ENCODE assay signal across 13 cellular contexts in genomic region chr16:49491111-49491670, GRCh38.
DNase-seq lines count a peak whose midpoint lies in the region; ATAC-seq and TF ChIP-seq lines count a peak whose summit lies in the region.
"Had no signal": no experiment of that assay in that cellular context is flagged by ENCODE, and none has a peak within 500 bp of the region (broad histone marks: within the 10 kb centered on the region; RNA-seq: fewer than 3 reads in every experiment).

No MANE protein-coding gene starts in this region.

- no peak overlapping the region for H3K4me3 Mint-ChIP-seq in glutamatergic neuron (ENCODE audit: unreplicated experiment)
- H3K4me3 Mint-ChIP-seq in activated T-helper 17 cell treated with anti-CD3 and anti-CD28 coated beads, Interleukin-2, amount 50 U/mL, for 72 hours, result no peak overlapping the region
- H3K4me3 Mint-ChIP-seq: activated CD8-positive, alpha-beta memory T cell treated with anti-CD3 and anti-CD28 coated beads, Interleukin-2, amount 10 ng/mL, durations not matched to agents 7 days and 5 days; stimulated activated naive CD8-positive, alpha-beta T cell treated with anti-CD3 and anti-CD28 coated beads, Interleukin-15, amount 100 ng/mL, for 72 hours had no signal

- peaks cover 12% of the 10 kb centered on the region for H3K27me3 Mint-ChIP-seq in glutamatergic neuron (ENCODE audit: unreplicated experiment)
- H3K27me3 Mint-ChIP-seq in activated T-helper 17 cell treated with anti-CD3 and anti-CD28 coated beads, Interleukin-2, amount 50 U/mL, for 72 hours, result peaks cover 5% of the 10 kb centered on the region
- H3K27me3 Mint-ChIP-seq: activated CD8-positive, alpha-beta memory T cell treated with anti-CD3 and anti-CD28 coated beads, Interleukin-2, amount 10 ng/mL, durations not matched to agents 7 days and 5 days; stimulated activated naive CD8-positive, alpha-beta T cell treated with anti-CD3 and anti-CD28 coated beads, Interleukin-15, amount 100 ng/mL, for 72 hours had no signal

- peaks cover 20% of the 10 kb centered on the region for H3K9me3 Mint-ChIP-seq in glutamatergic neuron (ENCODE audit: unreplicated experiment)
- H3K9me3 Mint-ChIP-seq in activated T-helper 17 cell treated with anti-CD3 and anti-CD28 coated beads, Interleukin-2, amount 50 U/mL, for 72 hours, result no peaks in the 10 kb centered on the region
- H3K9me3 Mint-ChIP-seq: stimulated activated naive CD8-positive, alpha-beta T cell treated with anti-CD3 and anti-CD28 coated beads, Interleukin-15, amount 100 ng/mL, for 72 hours had no signal

- peak overlapping the region; percentile 82 for H3K27ac Mint-ChIP-seq in glutamatergic neuron (ENCODE audit: unreplicated experiment)
- no peak overlapping the region for H3K27ac Mint-ChIP-seq in activated T-helper 17 cell treated with anti-CD3 and anti-CD28 coated beads, Interleukin-2, amount 50 U/mL, for 72 hours
- H3K27ac Mint-ChIP-seq: activated CD8-positive, alpha-beta memory T cell treated with anti-CD3 and anti-CD28 coated beads, Interleukin-2, amount 10 ng/mL, durations not matched to agents 7 days and 5 days; stimulated activated naive CD8-positive, alpha-beta T cell treated with anti-CD3 and anti-CD28 coated beads, Interleukin-15, amount 100 ng/mL, for 72 hours had no signal

- ATAC-seq in activated T-helper 17 cell treated with anti-CD3 and anti-CD28 coated beads, Interleukin-2, amount 50 U/mL, for 72 hours (replicated peaks), result no peak
- ATAC-seq: activated CD8-positive, alpha-beta memory T cell treated with anti-CD3 and anti-CD28 coated beads, Interleukin-2, amount 10 ng/mL, durations not matched to agents 7 days and 5 days; stimulated activated naive CD8-positive, alpha-beta T cell treated with anti-CD3 and anti-CD28 coated beads, Interleukin-15, amount 100 ng/mL, for 72 hours had no signal

- peak; percentile 16 for DNase-seq in NCI-H82 (lab: John Stamatoyannopoulos, UW)
- DNase-seq in NCI-H82 treated with DMSO at 0.1 percent for 48 hours (lab: John Stamatoyannopoulos, UW; ENCODE audit: unreplicated experiment), result no peak
- peak; percentile 74 for DNase-seq in NCI-H69 (lab: John Stamatoyannopoulos, UW)
- DNase-seq in glutamatergic neuron, result peak; percentile 11
- DNase-seq in retina, result peak; percentile 50
- DNase-seq in amniotic stem cell (lab: John Stamatoyannopoulos, UW), result no peak
- no peak for DNase-seq in H4 (ENCODE audit: low spot score)
- DNase-seq: activated CD4-positive, alpha-beta T cell treated with anti-CD3 and anti-CD28 coated beads for 1 hour; activated CD8-positive, alpha-beta memory T cell treated with anti-CD3 and anti-CD28 coated beads, Interleukin-2, amount 10 ng/mL, durations not matched to agents 7 days and 5 days; gastrocnemius medialis; NCI-H226; stimulated activated naive CD8-positive, alpha-beta T cell treated with anti-CD3 and anti-CD28 coated beads, Interleukin-15, amount 100 ng/mL, for 72 hours had no signal

- H3K36me3 Mint-ChIP-seq in glutamatergic neuron (ENCODE audit: unreplicated experiment), result no peaks in the 10 kb centered on the region
- no peaks in the 10 kb centered on the region for H3K36me3 Mint-ChIP-seq in activated T-helper 17 cell treated with anti-CD3 and anti-CD28 coated beads, Interleukin-2, amount 50 U/mL, for 72 hours (ENCODE audit: low read depth)
- H3K36me3 Mint-ChIP-seq: activated CD8-positive, alpha-beta memory T cell treated with anti-CD3 and anti-CD28 coated beads, Interleukin-2, amount 10 ng/mL, durations not matched to agents 7 days and 5 days had no signal

- TF ChIP-seq CTCF in glutamatergic neuron (IDR thresholded peaks at IDR 0.05; ENCODE audit: partially characterized antibody, unreplicated experiment), result no peak

- peaks cover 18% of the 10 kb centered on the region for H3K4me1 Mint-ChIP-seq in glutamatergic neuron (ENCODE audit: low read depth, unreplicated experiment)
- H3K4me1 Mint-ChIP-seq in activated T-helper 17 cell treated with anti-CD3 and anti-CD28 coated beads, Interleukin-2, amount 50 U/mL, for 72 hours, result peaks cover 4% of the 10 kb centered on the region
- H3K4me1 Mint-ChIP-seq: activated CD8-positive, alpha-beta memory T cell treated with anti-CD3 and anti-CD28 coated beads, Interleukin-2, amount 10 ng/mL, durations not matched to agents 7 days and 5 days had no signal

Comparison
In these comparisons a context has a peak if more than half of its experiments do, and no peak if none do; other contexts are left out.
1. DNase-seq: peak in NCI-H82 (single experiment), NCI-H69 (single experiment), glutamatergic neuron (single experiment) and retina (single experiment); none in NCI-H82 treated with DMSO at 0.1 percent for 48 hours (single experiment), amniotic stem cell (single experiment) and H4 (single experiment).